In the genomic region with DNA sequence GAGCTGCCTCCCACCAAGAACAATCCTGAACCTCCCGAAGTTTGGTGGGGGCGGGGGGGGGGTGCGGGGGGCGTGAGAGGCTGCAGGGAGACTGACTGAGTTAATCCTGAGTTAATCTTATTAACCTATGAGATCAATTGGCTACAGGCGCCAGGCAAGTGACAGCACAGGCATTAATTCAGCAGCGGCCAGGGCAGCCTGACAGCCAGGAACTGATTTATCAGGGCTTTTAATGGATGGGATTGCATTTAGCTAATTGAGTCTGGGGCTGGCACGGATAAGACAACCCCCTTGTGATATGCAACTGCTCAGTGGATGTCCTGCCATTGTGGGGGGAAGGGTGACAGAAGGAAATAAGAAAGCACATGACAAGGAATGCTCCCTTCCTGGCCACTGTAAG, we compare ENCODE assay signal across 19 cellular contexts. TPM values are rescaled to one million over a fixed set of nuclear protein-coding genes. Genes with fewer than 3 reads are reported as not detected.
"Had no signal": no experiment of that assay in that cellular context is flagged by ENCODE, and none has a peak within 500 bp of the region (broad histone marks: within the 10 kb centered on the region; RNA-seq: fewer than 3 reads in every experiment).

No MANE protein-coding gene starts in this region.

- H3K27me3 Mint-ChIP-seq: central memory CD8-positive, alpha-beta T cell; progenitor cell of endocrine pancreas; type B pancreatic cell had no signal

- H3K4me1 ChIP-seq: right lobe of liver had no signal

- H3K9me3 Mint-ChIP-seq: activated CD4-positive, alpha-beta T cell treated with anti-CD3 and anti-CD28 coated beads, Interleukin-2, amount 10 ng/mL, durations not matched to agents 7 days and 5 days; activated naive CD4-positive, alpha-beta T cell treated with anti-CD3 and anti-CD28 coated beads, Interleukin-2, amount 50 U/mL, for 72 hours; activated T-cell treated with anti-CD3 and anti-CD28 coated beads, Interleukin-2, amount 50 U/mL, for 72 hours; central memory CD8-positive, alpha-beta T cell; naive thymus-derived CD8-positive, alpha-beta T cell; stimulated activated naive CD8-positive, alpha-beta T cell treated with anti-CD3 and anti-CD28 coated beads, Interleukin-15, amount 100 ng/mL, for 72 hours; T-helper 2 cell treated with Interferon-gamma antibody and Interleukin-4, amounts not matched to agents 5 μg/mL and 100 μg/mL, for 36 hours; type B pancreatic cell had no signal

- H3K27me3 ChIP-seq: right lobe of liver had no signal

- H3K9me3 ChIP-seq: heart right ventricle, right lobe of liver, spleen had no signal

- DNase-seq: activated CD4-positive, alpha-beta T cell treated with anti-CD3 and anti-CD28 coated beads, Interleukin-2, amount 10 ng/mL, durations not matched to agents 7 days and 5 days; activated CD4-positive, CD25-positive, alpha-beta regulatory T cell; activated CD8-positive, alpha-beta memory T cell treated with anti-CD3 and anti-CD28 coated beads, Interleukin-2, amount 50 U/mL, for 48 hours; activated gamma-delta T cell; activated T-cell treated with anti-CD3 and anti-CD28 coated beads, Interleukin-2, amount 50 U/mL, for 72 hours; cortex of kidney; effector CD8-positive, alpha-beta T cell; heart right ventricle; left colon; naive thymus-derived CD8-positive, alpha-beta T cell; nucleus accumbens; right lobe of liver; spleen; stimulated activated naive CD8-positive, alpha-beta T cell treated with anti-CD3 and anti-CD28 coated beads, Interleukin-15, amount 100 ng/mL, for 72 hours had no signal

- H3K4me3 Mint-ChIP-seq: activated CD4-positive, alpha-beta T cell treated with anti-CD3 and anti-CD28 coated beads, Interleukin-2, amount 10 ng/mL, durations not matched to agents 7 days and 5 days; activated T-cell treated with anti-CD3 and anti-CD28 coated beads, Interleukin-2, amount 50 U/mL, for 72 hours; central memory CD8-positive, alpha-beta T cell; naive thymus-derived CD8-positive, alpha-beta T cell; stimulated activated naive CD8-positive, alpha-beta T cell treated with anti-CD3 and anti-CD28 coated beads, Interleukin-15, amount 100 ng/mL, for 72 hours; T-helper 2 cell treated with Interferon-gamma antibody and Interleukin-4, amounts not matched to agents 5 μg/mL and 100 μg/mL, for 36 hours; type B pancreatic cell had no signal

- H3K4me3 ChIP-seq: heart right ventricle, right lobe of liver, spleen had no signal

- ATAC-seq: activated naive CD4-positive, alpha-beta T cell treated with anti-CD3 and anti-CD28 coated beads, Interleukin-2, amount 50 U/mL, for 72 hours; activated T-cell treated with anti-CD3 and anti-CD28 coated beads, Interleukin-2, amount 50 U/mL, for 72 hours; heart right ventricle; left colon; naive thymus-derived CD8-positive, alpha-beta T cell; right lobe of liver; stimulated activated naive CD8-positive, alpha-beta T cell treated with anti-CD3 and anti-CD28 coated beads, Interleukin-15, amount 100 ng/mL, for 72 hours had no signal

- H3K4me1 Mint-ChIP-seq: stimulated activated naive CD8-positive, alpha-beta T cell treated with anti-CD3 and anti-CD28 coated beads, Interleukin-15, amount 100 ng/mL, for 72 hours had no signal

- H3K36me3 Mint-ChIP-seq: activated naive CD4-positive, alpha-beta T cell treated with anti-CD3 and anti-CD28 coated beads, Interleukin-2, amount 50 U/mL, for 72 hours; naive thymus-derived CD8-positive, alpha-beta T cell; type B pancreatic cell had no signal

- H3K27ac Mint-ChIP-seq: activated CD4-positive, alpha-beta T cell treated with anti-CD3 and anti-CD28 coated beads, Interleukin-2, amount 10 ng/mL, durations not matched to agents 7 days and 5 days; activated naive CD4-positive, alpha-beta T cell treated with anti-CD3 and anti-CD28 coated beads, Interleukin-2, amount 50 U/mL, for 72 hours; activated T-cell treated with anti-CD3 and anti-CD28 coated beads, Interleukin-2, amount 50 U/mL, for 72 hours; naive thymus-derived CD8-positive, alpha-beta T cell; progenitor cell of endocrine pancreas; stimulated activated naive CD8-positive, alpha-beta T cell treated with anti-CD3 and anti-CD28 coated beads, Interleukin-15, amount 100 ng/mL, for 72 hours; T-helper 2 cell treated with Interferon-gamma antibody and Interleukin-4, amounts not matched to agents 5 μg/mL and 100 μg/mL, for 36 hours; type B pancreatic cell had no signal

- H3K36me3 ChIP-seq: heart right ventricle, right lobe of liver, spleen had no signal

- H3K27ac ChIP-seq: heart right ventricle, right lobe of liver had no signal

RNA-seq across cellular contexts. Expression of gene RTL5, which starts 16.3 kb away (rescaled TPM):
- polyA plus RNA-seq: naive thymus-derived CD8-positive, alpha-beta T cell had no signal
